13 cellular contexts compared by ENCODE assay signal in the genomic region with DNA sequence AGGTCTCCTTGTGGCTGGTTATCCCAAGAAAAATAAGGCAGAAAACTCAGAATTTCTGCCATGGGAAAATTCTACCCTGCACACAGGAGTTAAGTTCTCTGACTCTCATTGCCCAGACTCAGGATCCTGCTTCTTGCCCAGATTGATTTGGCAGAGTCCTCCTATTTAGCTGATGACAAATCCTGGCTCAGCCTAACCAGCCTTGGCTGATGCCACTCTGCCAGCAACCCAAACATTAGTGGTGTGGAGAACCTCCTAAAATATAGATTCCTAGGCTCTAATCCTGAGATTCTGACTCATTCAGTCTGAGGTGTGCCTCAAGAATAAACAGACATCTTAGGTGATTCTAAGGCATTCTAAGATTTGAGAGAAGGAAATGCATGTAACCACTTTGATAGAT.
DNase-seq lines count a peak whose midpoint lies in the region; ATAC-seq, FAIRE-seq and TF ChIP-seq lines count a peak whose summit lies in the region.
"Had no signal": no experiment of that assay in that cellular context is flagged by ENCODE, and none has a peak within 500 bp of the region (broad histone marks: within the 10 kb centered on the region; RNA-seq: fewer than 3 reads in every experiment).

No MANE protein-coding gene starts in this region.

- H3K27me3 ChIP-seq in bronchial epithelial cell (ENCODE audit: control insufficient read depth, insufficient read depth, low read length) = no peaks in the 10 kb centered on the region
- H3K27me3 ChIP-seq: neutrophil had no signal

- peaks cover 4% of the 10 kb centered on the region for H3K36me3 ChIP-seq in bronchial epithelial cell (ENCODE audit: control insufficient read depth, insufficient read depth, low read length)

- DNase-seq in HS-5 (ENCODE audit: low read depth) = peak; percentile 9
- DNase-seq in bronchial epithelial cell (ENCODE audit: low read depth) = peak; percentile 69
- peak; percentile 41 for DNase-seq in inferior parietal cortex (ENCODE audit: extremely low spot score)
- DNase-seq in retina = no peak
- DNase-seq in NCI-H2196 (lab: John Stamatoyannopoulos, UW; ENCODE audit: unreplicated experiment) = no peak
- DNase-seq in activated CD4-positive, alpha-beta T cell treated with anti-CD3 and anti-CD28 coated beads, Interleukin-2, amount 50 U/mL, for 48 hours = no peak
- DNase-seq in omental fat pad (ENCODE audit: low spot score) = no peak
- DNase-seq: AML-193; GF-D8; left colon; stimulated activated CD4-positive, alpha-beta T cell treated with anti-CD3 and anti-CD28 coated beads, Interleukin-4, amount 100 ng/mL, for 24 hours had no signal

- 0 out of 2 replicates have a peak overlapping the region, but pooled peaks have one; percentile 7 for H3K27ac ChIP-seq in 22Rv1
- H3K27ac ChIP-seq: neutrophil had no signal

- no peak overlapping the region for H3K4me3 ChIP-seq in bronchial epithelial cell (ENCODE audit: low read depth, low read length)

- TF ChIP-seq CTCF in 22Rv1 (IDR thresholded peaks at IDR 0.05) (no peak), bronchial epithelial cell (IDR thresholded peaks at IDR 0.05; ENCODE audit: insufficient read depth, low read length, severe bottlenecking) (no peak), omental fat pad (IDR thresholded peaks at IDR 0.05) (no peak)

- ATAC-seq in omental fat pad (ENCODE audit: low FRiP score) = no peak
- ATAC-seq: left colon had no signal

- FAIRE-seq in bronchial epithelial cell (lab: Jason Lieb, UNC) = no peak

Comparison
In these comparisons a context has a peak if more than half of its experiments do, and no peak if none do; other contexts are left out.
1. DNase-seq: peak in HS-5 (single experiment), bronchial epithelial cell (single experiment) and inferior parietal cortex (single experiment); none in retina (single experiment), NCI-H2196 (single experiment), activated CD4-positive, alpha-beta T cell treated with anti-CD3 and anti-CD28 coated beads, Interleukin-2, amount 50 U/mL, for 48 hours (0 of 2) and omental fat pad (single experiment).